Comparison of ENCODE assay signal across 17 cellular contexts in the genomic region with DNA sequence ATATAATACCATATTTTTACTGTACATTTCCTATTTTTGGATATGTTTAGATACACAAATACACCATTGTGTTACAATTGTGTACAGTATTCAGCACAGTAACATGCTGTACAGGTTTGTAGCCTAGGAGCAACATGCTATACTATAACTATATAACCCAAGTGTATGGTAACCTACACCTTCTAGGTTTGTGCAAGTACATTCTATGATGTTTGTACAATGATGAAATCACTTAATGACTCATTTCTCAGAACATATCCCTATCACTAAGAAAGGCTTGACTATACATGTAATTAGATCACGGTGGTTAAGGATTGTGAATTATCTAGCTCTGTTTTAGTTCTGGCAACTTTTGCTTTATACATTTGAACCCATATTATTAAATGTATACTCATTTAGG. TPM values are rescaled to one million over a fixed set of nuclear protein-coding genes. Genes with fewer than 3 reads are reported as not detected.
DNase-seq lines count a peak whose midpoint lies in the region; ATAC-seq and TF ChIP-seq lines count a peak whose summit lies in the region.
"Had no signal": no experiment of that assay in that cellular context is flagged by ENCODE, and none has a peak within 500 bp of the region (broad histone marks: within the 10 kb centered on the region; RNA-seq: fewer than 3 reads in every experiment).

No MANE protein-coding gene starts in this region.

- POLR2A ChIA-PET in OCI-LY7 (lab: Charles Lee) = no interaction called here

- H3K27me3 Mint-ChIP-seq in stimulated activated naive CD8-positive, alpha-beta T cell treated with anti-CD3 and anti-CD28 coated beads, Interleukin-15, amount 100 ng/mL, for 72 hours = peaks cover 7% of the 10 kb centered on the region
- H3K27me3 Mint-ChIP-seq: B cell had no signal

- BruUV-seq in OCI-LY7 (replicated peaks; lab: Mats Ljungman, UMichigan) = no TSS peak

- peaks cover 0 to 4% of the 10 kb centered on the region in 2 donors for H3K9me3 Mint-ChIP-seq in stimulated activated naive CD8-positive, alpha-beta T cell treated with anti-CD3 and anti-CD28 coated beads, Interleukin-15, amount 100 ng/mL, for 72 hours
- H3K9me3 Mint-ChIP-seq: activated T-cell treated with anti-CD3 and anti-CD28 coated beads, Interleukin-2, amount 50 U/mL, for 4 hours; dendritic cell treated with granulocyte-macrophage colony-stimulating factor and Interleukin-4, amounts not matched to agents 40 ng/mL and 50 ng/mL, for 4 days had no signal

- H3K4me1 ChIP-seq in OCI-LY7 (ENCODE audit: insufficient read depth, low read length, poor library complexity, severe bottlenecking) = no peaks in the 10 kb centered on the region

- no peaks in the 10 kb centered on the region for H4K20me1 ChIP-seq in OCI-LY7 (ENCODE audit: insufficient read depth, low read length)

- DNase-seq in stimulated activated naive CD8-positive, alpha-beta T cell treated with anti-CD3 and anti-CD28 coated beads, Interleukin-15, amount 100 ng/mL, for 72 hours = no peak
- DNase-seq in stimulated activated naive CD8-positive, alpha-beta T cell treated with anti-CD3 and anti-CD28 coated beads, Interleukin-15, Interleukin-2, amounts not matched to agents 100 U/mL and 50 U/mL, for 24 hours = no peak
- DNase-seq in RPMI7951 (ENCODE audit: low read depth) (peak; percentile 21), fibroblast of pulmonary artery (ENCODE audit: low read depth) (peak; percentile 53), OCI-LY7 (ENCODE audit: low spot score) (no peak), ecto neural progenitor cell (ENCODE audit: low spot score) (no peak)
- no peak for DNase-seq in activated CD8-positive, alpha-beta memory T cell treated with anti-CD3 and anti-CD28 coated beads, Interleukin-2, amount 50 U/mL, for 48 hours
- DNase-seq: activated CD4-positive, alpha-beta T cell treated with anti-CD3 and anti-CD28 coated beads for 1 hour; activated T-cell treated with anti-CD3 and anti-CD28 coated beads, Interleukin-2, amount 50 U/mL, for 4 hours; amygdala; DND-41; left cardiac atrium; NCI-H2081 treated with DMSO at 0.1 percent for 48 hours; psoas muscle had no signal

- no peaks in the 10 kb centered on the region for H3K79me2 ChIP-seq in OCI-LY7 (ENCODE audit: insufficient read depth, low read depth, low read length)

- ATAC-seq in stimulated activated naive CD8-positive, alpha-beta T cell treated with anti-CD3 and anti-CD28 coated beads, Interleukin-15, amount 100 ng/mL, for 72 hours = peak; percentile 81
- ATAC-seq in stimulated activated naive CD8-positive, alpha-beta T cell treated with anti-CD3 and anti-CD28 coated beads, Interleukin-15, Interleukin-2, amounts not matched to agents 100 U/mL and 50 U/mL, for 24 hours = no peak
- no peak for ATAC-seq in HG03097 (IDR thresholded peaks at IDR 0.05; ENCODE audit: low FRiP score, unreplicated experiment)
- ATAC-seq: activated T-cell treated with anti-CD3 and anti-CD28 coated beads, Interleukin-2, amount 50 U/mL, for 4 hours; left cardiac atrium had no signal

- H3K4me2 ChIP-seq in OCI-LY7 (ENCODE audit: low read length) = no peak overlapping the region

- no peak overlapping the region for H3K27ac ChIP-seq in OCI-LY7 (ENCODE audit: low read depth, low read length, poor library complexity, severe bottlenecking)
- H3K27ac ChIP-seq: psoas muscle had no signal

- TF ChIP-seq CTCF in fibroblast of pulmonary artery (IDR thresholded peaks at IDR 0.05; ENCODE audit: low read length, missing control alignments) = no peak
- no peak for TF ChIP-seq CTCF in OCI-LY7 (conservative IDR thresholded peaks at IDR 0.05; ENCODE audit: low read length)

- no peak overlapping the region for H2AFZ ChIP-seq in OCI-LY7 (ENCODE audit: low read length)

- intact Hi-C loops in OCI-LY7 (cut with micrococcal nuclease; ENCODE audit: unreplicated experiment) = no loop called here

- H3K4me1 Mint-ChIP-seq in stimulated activated naive CD8-positive, alpha-beta T cell treated with anti-CD3 and anti-CD28 coated beads, Interleukin-15, amount 100 ng/mL, for 72 hours = no peaks in the 10 kb centered on the region

- H3K4me3 ChIP-seq in fibroblast of pulmonary artery (replicated peaks; ENCODE audit: low read depth, low read length) (no peak overlapping the region), OCI-LY7 (ENCODE audit: low read depth, low read length, poor library complexity, severe bottlenecking) (no peak overlapping the region)
- H3K4me3 ChIP-seq: psoas muscle had no signal

- H3K36me3 ChIP-seq in OCI-LY7 (ENCODE audit: insufficient read depth, low read length) = no peaks in the 10 kb centered on the region

- CTCF ChIA-PET in OCI-LY7 (lab: Charles Lee; ENCODE audit: unreplicated experiment) = no interaction called here

- H3K9me3 ChIP-seq in OCI-LY7 (ENCODE audit: low read length) = no peaks in the 10 kb centered on the region
- H3K9me3 ChIP-seq: psoas muscle had no signal

- H3K4me3 Mint-ChIP-seq in stimulated activated naive CD8-positive, alpha-beta T cell treated with anti-CD3 and anti-CD28 coated beads, Interleukin-15, amount 100 ng/mL, for 72 hours = no peak overlapping the region
- H3K4me3 Mint-ChIP-seq: activated T-cell treated with anti-CD3 and anti-CD28 coated beads, Interleukin-2, amount 50 U/mL, for 4 hours; B cell; dendritic cell treated with granulocyte-macrophage colony-stimulating factor and Interleukin-4, amounts not matched to agents 40 ng/mL and 50 ng/mL, for 4 days had no signal

- no peak overlapping the region for H3K27ac Mint-ChIP-seq in stimulated activated naive CD8-positive, alpha-beta T cell treated with anti-CD3 and anti-CD28 coated beads, Interleukin-15, amount 100 ng/mL, for 72 hours
- H3K27ac Mint-ChIP-seq: B cell; dendritic cell treated with granulocyte-macrophage colony-stimulating factor and Interleukin-4, amounts not matched to agents 40 ng/mL and 50 ng/mL, for 4 days had no signal

- H3K9me2 ChIP-seq in OCI-LY7 (ENCODE audit: insufficient read depth, low read length) = no peaks in the 10 kb centered on the region

RNA-seq across cellular contexts. Expression of gene NPHP1, which starts 31.3 kb away (rescaled TPM):
- total RNA-seq in RPMI7951 (2014; rRNA removed; shearing (Covaris generic)) = 9.6 and 12.8 TPM in 2 replicates
- total RNA-seq in OCI-LY7 (2014; rRNA removed; shearing (Covaris generic)) = 0.85 and 1.6 TPM in 2 replicates
- 1.2 and 2.0 TPM in 2 replicates for total RNA-seq in OCI-LY7 (2022)

RNA-seq across cellular contexts. Expression of gene MTLN, which starts 38.8 kb away (rescaled TPM):
- 108 and 109 TPM in 2 replicates for total RNA-seq in RPMI7951 (2014; rRNA removed; shearing (Covaris generic))
- 0.69 and 1.1 TPM in 2 replicates for total RNA-seq in OCI-LY7 (2014; rRNA removed; shearing (Covaris generic))
- 8.5 and 11.0 TPM in 2 replicates for total RNA-seq in OCI-LY7 (2022)

RNA-seq across cellular contexts. Expression of gene MALL, which starts 57.9 kb away (rescaled TPM):
- 3.8 and 4.2 TPM in 2 replicates for total RNA-seq in RPMI7951 (2014; rRNA removed; shearing (Covaris generic))
- not detected in 2 replicates for total RNA-seq in OCI-LY7 (2014; rRNA removed; shearing (Covaris generic))
- total RNA-seq in OCI-LY7 (2022) = not detected in 2 replicates
- total RNA-seq: B cell had no signal

Comparison
In these comparisons a context has a peak if more than half of its experiments do, and no peak if none do; other contexts are left out.
1. DNase-seq: peak in RPMI7951 (single experiment) and fibroblast of pulmonary artery (single experiment); none in stimulated activated naive CD8-positive, alpha-beta T cell treated with anti-CD3 and anti-CD28 coated beads, Interleukin-15, amount 100 ng/mL, for 72 hours (0 of 2), stimulated activated naive CD8-positive, alpha-beta T cell treated with anti-CD3 and anti-CD28 coated beads, Interleukin-15, Interleukin-2, amounts not matched to agents 100 U/mL and 50 U/mL, for 24 hours (single experiment), OCI-LY7 (single experiment), activated CD8-positive, alpha-beta memory T cell treated with anti-CD3 and anti-CD28 coated beads, Interleukin-2, amount 50 U/mL, for 48 hours (single experiment) and ecto neural progenitor cell (single experiment).